Comparison of ENCODE assay signal across 15 cellular contexts in genomic region chr11:125371451-125371935, GRCh38.
DNase-seq lines count a peak whose midpoint lies in the region; ATAC-seq and TF ChIP-seq lines count a peak whose summit lies in the region.
"Had no signal": no experiment of that assay in that cellular context is flagged by ENCODE, and none has a peak within 500 bp of the region (broad histone marks: within the 10 kb centered on the region; RNA-seq: fewer than 3 reads in every experiment).

No MANE protein-coding gene starts in this region.

- no peak overlapping the region for H3K27ac ChIP-seq in HCT116 (ENCODE audit: low read depth, low read length)
- no peak overlapping the region for H3K27ac ChIP-seq in trophoblast cell (ENCODE audit: low read depth, low read length)
- H3K27ac ChIP-seq: gastroesophageal sphincter, left ventricle myocardium inferior, skin epidermis had no signal

- H3K27me3 Mint-ChIP-seq in activated naive CD8-positive, alpha-beta T cell treated with anti-CD3 and anti-CD28 coated beads for 36 hours = peaks cover 34% of the 10 kb centered on the region
- peaks cover 45 to 59% of the 10 kb centered on the region in 2 donors for H3K27me3 Mint-ChIP-seq in stimulated activated naive B cell treated with anti-CD40 and anti-IgM and Interleukin-4, amounts not matched to agents 10 μg/mL and 1 μg/mL and 100 μg/mL, for 72 hours

- no peak overlapping the region for H3K4me3 Mint-ChIP-seq in activated naive CD8-positive, alpha-beta T cell treated with anti-CD3 and anti-CD28 coated beads for 36 hours
- no peak overlapping the region for H3K4me3 Mint-ChIP-seq in stimulated activated naive B cell treated with anti-CD40 and anti-IgM and Interleukin-4, amounts not matched to agents 10 μg/mL and 1 μg/mL and 100 μg/mL, for 72 hours

- BruUV-seq in HCT116 (replicated peaks; lab: Mats Ljungman, UMichigan) = no TSS peak

- no peaks in the 10 kb centered on the region for H3K79me1 ChIP-seq in trophoblast cell (ENCODE audit: low read length)

- no peak for TF ChIP-seq RAD21 in HCT116 (IDR thresholded peaks at IDR 0.05; ENCODE audit: low read depth)

- no peak overlapping the region for H3K14ac ChIP-seq in trophoblast cell (ENCODE audit: low read length)

- no peaks in the 10 kb centered on the region for H3K9me3 ChIP-seq in HCT116 (ENCODE audit: control insufficient read depth in 1 of 2, insufficient read depth in 1 of 2, low read depth in 1 of 2, low read length in 2 of 2)
- no peaks in the 10 kb centered on the region for H3K9me3 ChIP-seq in trophoblast cell (ENCODE audit: insufficient read depth, low read depth, low read length)
- H3K9me3 ChIP-seq: gastroesophageal sphincter, left ventricle myocardium inferior had no signal

- no CpG with 5 or more reads among the region's 10 CpGs for WGBS in trophoblast cell (ENCODE audit: extremely low coverage, insufficient coverage, insufficient read length)

- H3K36me3 Mint-ChIP-seq in activated naive CD8-positive, alpha-beta T cell treated with anti-CD3 and anti-CD28 coated beads for 36 hours = no peaks in the 10 kb centered on the region
- H3K36me3 Mint-ChIP-seq in stimulated activated naive B cell treated with anti-CD40 and anti-IgM and Interleukin-4, amounts not matched to agents 10 μg/mL and 1 μg/mL and 100 μg/mL, for 72 hours = no peaks in the 10 kb centered on the region

- H2AK5ac ChIP-seq in trophoblast cell (ENCODE audit: low read length) = no peak overlapping the region

- no peak overlapping the region for H3K4me2 ChIP-seq in HCT116 (ENCODE audit: low read length)
- H3K4me2 ChIP-seq in trophoblast cell (ENCODE audit: low read length) = peak overlapping the region; percentile 5

- no peaks in the 10 kb centered on the region for H4K20me1 ChIP-seq in HCT116 (ENCODE audit: insufficient read depth)

- H3K9me2 ChIP-seq in HCT116 (ENCODE audit: insufficient read depth) = no peaks in the 10 kb centered on the region

- H3K23ac ChIP-seq in trophoblast cell (ENCODE audit: low read length) = no peak overlapping the region

- no peak overlapping the region for H2BK120ac ChIP-seq in trophoblast cell (ENCODE audit: insufficient read depth, low read length, poor library complexity)

- no peak overlapping the region for H3K18ac ChIP-seq in trophoblast cell (ENCODE audit: low read length)

- H3K79me2 ChIP-seq in HCT116 (ENCODE audit: insufficient read depth, low read length) (no peaks in the 10 kb centered on the region), trophoblast cell (ENCODE audit: control insufficient read depth, insufficient read depth, low read length, poor library complexity) (no peaks in the 10 kb centered on the region)

- H3K27ac Mint-ChIP-seq in activated naive CD8-positive, alpha-beta T cell treated with anti-CD3 and anti-CD28 coated beads for 36 hours = no peak overlapping the region
- no peak overlapping the region for H3K27ac Mint-ChIP-seq in stimulated activated naive B cell treated with anti-CD40 and anti-IgM and Interleukin-4, amounts not matched to agents 10 μg/mL and 1 μg/mL and 100 μg/mL, for 72 hours
- H3K27ac Mint-ChIP-seq: activated T-helper 2 cell treated with anti-CD3 and anti-CD28 coated beads, Interferon-gamma antibody, Interleukin-2, Interleukin-4, amounts not matched to agents 10 μg/mL and 5 μg/mL and 100 μg/mL, durations not matched to agents 14 hours and 24 hours and 36 hours had no signal

- intact Hi-C loops in HCT116 (cut with micrococcal nuclease) = no loop called here

- no peak overlapping the region for H3K4ac ChIP-seq in trophoblast cell (ENCODE audit: low read depth, low read length)

- H4K8ac ChIP-seq in trophoblast cell (ENCODE audit: low read depth, low read length) = no peak overlapping the region

- no peak overlapping the region for H2BK5ac ChIP-seq in trophoblast cell (ENCODE audit: low read depth, low read length, poor library complexity)

- no peaks in the 10 kb centered on the region for H3K36me3 ChIP-seq in HCT116 (ENCODE audit: control insufficient read depth in 1 of 2, insufficient read depth in 2 of 2, low read length in 2 of 2)
- no peaks in the 10 kb centered on the region for H3K36me3 ChIP-seq in trophoblast cell (ENCODE audit: control insufficient read depth in 1 of 2, insufficient read depth in 2 of 2, low read length in 2 of 2)
- H3K36me3 ChIP-seq: left ventricle myocardium inferior had no signal

- RAD21 ChIA-PET in HCT116 (lab: Charles Lee; ENCODE audit: low non-redundant PET in 1 of 2, low total read pairs in 2 of 2, uncharacterized antibody in 2 of 2, unreplicated experiment in 2 of 2) = no interaction called here

- peaks cover 22% of the 10 kb centered on the region for H3K27me3 ChIP-seq in HCT116 (ENCODE audit: insufficient read depth, low read length)
- no peaks in the 10 kb centered on the region for H3K27me3 ChIP-seq in trophoblast cell (ENCODE audit: insufficient read depth, low read length)
- H3K27me3 ChIP-seq: gastroesophageal sphincter had no signal

- H3K4me1 ChIP-seq in HCT116 (ENCODE audit: control insufficient read depth in 1 of 2, insufficient read depth in 2 of 2, low read length in 2 of 2) (no peaks in the 10 kb centered on the region), trophoblast cell (ENCODE audit: control insufficient read depth in 1 of 2, insufficient read depth in 2 of 2, low read length in 2 of 2) (peaks cover 5% of the 10 kb centered on the region in 2 experiments)

- H3K4me3 ChIP-seq in HCT116 (replicated peaks in 1 of 2; ENCODE audit: low read depth in 1 of 2, low read length in 2 of 2) (no peak overlapping the region), trophoblast cell (ENCODE audit: low read depth, low read length) (no peak overlapping the region)
- H3K4me3 ChIP-seq: gastroesophageal sphincter, left ventricle myocardium inferior, skin epidermis had no signal

- CTCF ChIA-PET in HCT116 (lab: Charles Lee) = no interaction called here

- no peak overlapping the region for H2AFZ ChIP-seq in HCT116 (ENCODE audit: low read depth, low read length, poor library complexity, severe bottlenecking)
- H2AFZ ChIP-seq in trophoblast cell (ENCODE audit: insufficient read depth, low read length, poor library complexity) = no peak overlapping the region

- H3K9ac ChIP-seq in HCT116 (ENCODE audit: low read length) (no peak overlapping the region), trophoblast cell (ENCODE audit: low read length) (no peak overlapping the region)

- no peak for TF ChIP-seq CTCF in HCT116 (IDR thresholded peaks at IDR 0.05 in 2 of 3, conservative IDR thresholded peaks at IDR 0.05 in 1 of 3; ENCODE audit: borderline replicate concordance in 1 of 3, insufficient read depth in 1 of 3, low read depth in 2 of 3, low read length in 2 of 3)

- TF ChIP-seq POLR2A in HCT116 (IDR thresholded peaks at IDR 0.05; ENCODE audit: borderline replicate concordance, extremely low read depth, insufficient read depth, insufficient read length) = no peak

- H2BK12ac ChIP-seq in trophoblast cell (ENCODE audit: low read length) = no peak overlapping the region

- H4K91ac ChIP-seq in trophoblast cell (ENCODE audit: low read depth, low read length) = no peak overlapping the region

- DNase-seq in HCT116 (ENCODE audit: low read depth, low spot score) = no peak
- peak; percentile 79 for DNase-seq in NCI-H2227 (lab: John Stamatoyannopoulos, UW; ENCODE audit: unreplicated experiment)
- peak; percentile 90 for DNase-seq in ecto neural progenitor cell (ENCODE audit: low spot score)
- DNase-seq in trophoblast cell = no peak
- DNase-seq in left lobe of liver (ENCODE audit: low spot score) = no peak
- no peak for DNase-seq in activated naive CD8-positive, alpha-beta T cell treated with anti-CD3 and anti-CD28 coated beads for 36 hours
- no peak for DNase-seq in amygdala (lab: John Stamatoyannopoulos, UW)
- no peak for DNase-seq in stimulated activated naive B cell treated with anti-CD40 and anti-IgM and Interleukin-4, amounts not matched to agents 10 μg/mL and 1 μg/mL and 100 μg/mL, for 72 hours
- DNase-seq: activated CD4-positive, alpha-beta T cell treated with anti-CD3 and anti-CD28 coated beads, Interleukin-2, amount 50 U/mL, for 4 hours; left ventricle myocardium inferior; NCI-H146 had no signal

- H3K9me3 Mint-ChIP-seq in activated naive CD8-positive, alpha-beta T cell treated with anti-CD3 and anti-CD28 coated beads for 36 hours = no peaks in the 10 kb centered on the region
- no peaks in the 10 kb centered on the region for H3K9me3 Mint-ChIP-seq in stimulated activated naive B cell treated with anti-CD40 and anti-IgM and Interleukin-4, amounts not matched to agents 10 μg/mL and 1 μg/mL and 100 μg/mL, for 72 hours
- H3K9me3 Mint-ChIP-seq: activated T-helper 2 cell treated with anti-CD3 and anti-CD28 coated beads, Interferon-gamma antibody, Interleukin-2, Interleukin-4, amounts not matched to agents 10 μg/mL and 5 μg/mL and 100 μg/mL, durations not matched to agents 14 hours and 24 hours and 36 hours; neural crest cell had no signal

- H4K12ac ChIP-seq in trophoblast cell (ENCODE audit: low read depth, low read length) = no peak overlapping the region

- peaks cover 3% of the 10 kb centered on the region for H3K4me1 Mint-ChIP-seq in activated naive CD8-positive, alpha-beta T cell treated with anti-CD3 and anti-CD28 coated beads for 36 hours
- peaks cover 0 to 3% of the 10 kb centered on the region in 2 donors for H3K4me1 Mint-ChIP-seq in stimulated activated naive B cell treated with anti-CD40 and anti-IgM and Interleukin-4, amounts not matched to agents 10 μg/mL and 1 μg/mL and 100 μg/mL, for 72 hours

- no peak for ATAC-seq in HCT116
- no peak for ATAC-seq in left lobe of liver
- ATAC-seq in stimulated activated naive B cell treated with anti-CD40 and anti-IgM and Interleukin-4, amounts not matched to agents 10 μg/mL and 1 μg/mL and 100 μg/mL, for 72 hours (replicated peaks) = no peak
- ATAC-seq: gastroesophageal sphincter had no signal

- POLR2A ChIA-PET in HCT116 (lab: Charles Lee) = no interaction called here

TF ChIP-seq in HCT116, 20 proteins besides CTCF, POLR2A, EP300 and RAD21:
- TF ChIP-seq CEBPB (IDR thresholded peaks at IDR 0.05; ENCODE audit: low read depth) (no peak), TCF7L2 (IDR thresholded peaks at IDR 0.05; ENCODE audit: borderline replicate concordance, extremely low read depth, insufficient read depth, insufficient read length) (peak; percentile 19), ELF1 (IDR thresholded peaks at IDR 0.05; ENCODE audit: borderline replicate concordance, low read depth) (no peak), JUND (IDR thresholded peaks at IDR 0.05) (no peak)

Comparison
In these comparisons a context has a peak if more than half of its experiments do, and no peak if none do; other contexts are left out.
1. DNase-seq: peak in NCI-H2227 (single experiment) and ecto neural progenitor cell (single experiment); none in HCT116 (single experiment), trophoblast cell (0 of 2), left lobe of liver (single experiment), activated naive CD8-positive, alpha-beta T cell treated with anti-CD3 and anti-CD28 coated beads for 36 hours (single experiment), amygdala (0 of 56) and stimulated activated naive B cell treated with anti-CD40 and anti-IgM and Interleukin-4, amounts not matched to agents 10 μg/mL and 1 μg/mL and 100 μg/mL, for 72 hours (single experiment).